Comparison of ENCODE assay signal across 9 cellular contexts in genomic region chr21:17463441-17463840, GRCh38. TPM values are rescaled to one million over a fixed set of nuclear protein-coding genes. Genes with fewer than 3 reads are reported as not detected.
DNase-seq lines count a peak whose midpoint lies in the region; ATAC-seq and TF ChIP-seq lines count a peak whose summit lies in the region.
"Had no signal": no experiment of that assay in that cellular context is flagged by ENCODE, and none has a peak within 500 bp of the region (broad histone marks: within the 10 kb centered on the region; RNA-seq: fewer than 3 reads in every experiment).

No MANE protein-coding gene starts in this region.

- TF ChIP-seq CTCF in RWPE2 (IDR thresholded peaks at IDR 0.05; ENCODE audit: poor library complexity, severe bottlenecking): no peak
- no peak for TF ChIP-seq CTCF in fibroblast of the aortic adventitia (IDR thresholded peaks at IDR 0.05; ENCODE audit: insufficient read depth, low read length)
- no peak for TF ChIP-seq CTCF in esophagus muscularis mucosa (IDR thresholded peaks at IDR 0.05)

- intact Hi-C loops in esophagus muscularis mucosa (cut with DNase I): no loop called here

- no peak for TF ChIP-seq EP300 in esophagus muscularis mucosa (IDR thresholded peaks at IDR 0.05)

- 29% methylated on average over 4 of the region's 4 CpGs for WGBS in esophagus muscularis mucosa

- H3K4me3 ChIP-seq in RWPE2 (ENCODE audit: severe bottlenecking) (no peak overlapping the region), fibroblast of the aortic adventitia (ENCODE audit: low read depth, low read length) (no peak overlapping the region), esophagus muscularis mucosa (no peak overlapping the region)

- no peaks in the 10 kb centered on the region for H3K36me3 ChIP-seq in RWPE2 (ENCODE audit: low read depth)
- no peaks in the 10 kb centered on the region for H3K36me3 ChIP-seq in esophagus muscularis mucosa

- no peak for TF ChIP-seq POLR2A in esophagus muscularis mucosa (IDR thresholded peaks at IDR 0.05; ENCODE audit: low read depth)

- H3K27me3 ChIP-seq in RWPE2 (ENCODE audit: insufficient read depth, poor library complexity, severe bottlenecking) (no peaks in the 10 kb centered on the region), esophagus muscularis mucosa (no peaks in the 10 kb centered on the region)

- DNase-seq in GM04504 (ENCODE audit: low read depth) (peak; percentile 67), RWPE2 (ENCODE audit: low spot score) (no peak), fibroblast of the aortic adventitia (ENCODE audit: low read depth) (peak; percentile 94), renal cortical epithelial cell (ENCODE audit: low read depth) (peak; percentile 88), esophagus muscularis mucosa (ENCODE audit: extremely low spot score) (no peak), NCI-H526 (lab: John Stamatoyannopoulos, UW) (no peak)
- DNase-seq in stimulated activated CD4-positive, alpha-beta T cell treated with anti-CD3 and anti-CD28 coated beads, Interleukin-4, amount 100 ng/mL, for 4 hours: no peak
- DNase-seq: activated naive CD8-positive, alpha-beta T cell treated with anti-CD3 and anti-CD28 coated beads, Interleukin-2, amount 10 ng/mL, durations not matched to agents 7 days and 5 days had no signal

- peaks cover 8% of the 10 kb centered on the region for H3K4me1 ChIP-seq in RWPE2 (ENCODE audit: insufficient read depth, poor library complexity, severe bottlenecking)
- H3K4me1 ChIP-seq in esophagus muscularis mucosa: peaks cover 13 to 22% (median 17%) of the 10 kb centered on the region in 4 donors

- H3K9me3 ChIP-seq in RWPE2 (ENCODE audit: severe bottlenecking) (no peaks in the 10 kb centered on the region), esophagus muscularis mucosa (no peaks in the 10 kb centered on the region)

- ATAC-seq in RWPE2 (ENCODE audit: low read depth) (peak; percentile 67; the same call in 2 of the 3 replicates), HG02973 (IDR thresholded peaks at IDR 0.05; ENCODE audit: unreplicated experiment) (no peak)

- H3K27ac ChIP-seq in RWPE2 (ENCODE audit: poor library complexity, severe bottlenecking) (no peak overlapping the region), esophagus muscularis mucosa (replicated peaks in 1 of 4) (no peak overlapping the region)

RNA-seq across cellular contexts. Expression of gene CXADR, which starts 49.4 kb away (rescaled TPM):
- total RNA-seq in fibroblast of the aortic adventitia (ENCODE audit: low replicate concordance) (1.6 and 2.0 TPM in 2 replicates), renal cortical epithelial cell (49.0 and 86.1 TPM in 2 replicates), esophagus muscularis mucosa (1 to 10 TPM in 2 of 4 donors, under 1 TPM in 2; 0.33 to 1.4 (median 0.82) TPM)

Comparison
In these comparisons a context has a peak if more than half of its experiments do, and no peak if none do; other contexts are left out.
1. DNase-seq: peak in GM04504 (single experiment), fibroblast of the aortic adventitia (single experiment) and renal cortical epithelial cell (single experiment); none in RWPE2 (single experiment), stimulated activated CD4-positive, alpha-beta T cell treated with anti-CD3 and anti-CD28 coated beads, Interleukin-4, amount 100 ng/mL, for 4 hours (0 of 2), esophagus muscularis mucosa (single experiment) and NCI-H526 (0 of 2).
2. RNA of gene CXADR, which starts 49.4 kb away (total RNA-seq): 49.0 to 86.1 TPM in renal cortical epithelial cell; 1.6 to 2.0 TPM in fibroblast of the aortic adventitia and 0.33 to 1.4 TPM in esophagus muscularis mucosa; every median in the first group is over 10 times any median in the second.